In the genomic region with DNA sequence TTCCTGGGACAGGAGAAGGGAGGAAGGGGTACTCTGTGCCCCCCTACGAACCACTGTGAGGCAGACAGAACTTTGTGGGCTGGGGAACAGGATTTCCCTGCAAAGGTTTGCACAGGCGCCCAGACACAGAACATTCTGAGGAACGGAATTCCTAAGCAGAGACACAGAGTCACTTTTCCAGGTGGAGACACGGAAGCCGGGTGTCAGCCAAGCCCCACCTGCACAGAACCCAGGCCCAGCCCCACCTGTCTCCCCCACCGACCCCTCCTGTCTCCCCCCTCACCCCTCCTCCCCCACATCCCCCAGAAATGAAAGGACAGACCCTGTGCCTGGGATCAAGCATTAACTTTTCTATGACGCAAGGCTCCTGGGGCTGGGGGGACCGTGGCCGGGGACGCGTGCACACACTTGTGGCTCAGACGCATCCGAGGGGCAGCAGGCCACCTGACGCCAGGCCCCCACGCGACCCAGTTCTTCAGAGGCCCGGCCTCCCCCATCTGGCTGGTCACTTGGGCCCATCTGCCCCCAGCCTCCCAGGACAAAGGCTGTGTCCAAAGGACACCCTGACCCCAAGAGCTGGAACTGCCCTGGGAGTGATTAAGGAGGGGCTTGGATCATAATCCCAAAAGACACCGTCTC, we compare ENCODE assay signal across 15 cellular contexts. TPM values are rescaled to one million over a fixed set of nuclear protein-coding genes. Genes with fewer than 3 reads are reported as not detected.
A peak's percentile ranks its signal among the peaks of the same experiment; 100 is the strongest.
DNase-seq lines count a peak whose midpoint lies in the region; ATAC-seq and TF ChIP-seq lines count a peak whose summit lies in the region.
"Had no signal": no experiment of that assay in that cellular context is flagged by ENCODE, and none has a peak within 500 bp of the region (broad histone marks: within the 10 kb centered on the region; RNA-seq: fewer than 3 reads in every experiment).

No MANE protein-coding gene starts in this region.

- H3K4me3 Mint-ChIP-seq in CD14-positive monocyte (peak overlapping the region; percentile 77 to 83), T-helper 17 cell (no peak overlapping the region)
- no peak overlapping the region for H3K4me3 Mint-ChIP-seq in stimulated activated effector memory CD8-positive, alpha-beta T cell treated with anti-CD3 and anti-CD28 coated beads, Interleukin-12 subunit alpha, Interleukin-12 subunit beta, amount 100 ng/mL, for 72 hours
- H3K4me3 Mint-ChIP-seq: CD4-positive, alpha-beta T cell had no signal

- peaks cover 3 to 13% (median 11%) of the 10 kb centered on the region in 7 donors for H3K9me3 Mint-ChIP-seq in CD14-positive monocyte
- no peaks in the 10 kb centered on the region for H3K9me3 Mint-ChIP-seq in stimulated activated effector memory CD8-positive, alpha-beta T cell treated with anti-CD3 and anti-CD28 coated beads, Interleukin-12 subunit alpha, Interleukin-12 subunit beta, amount 100 ng/mL, for 72 hours
- H3K9me3 Mint-ChIP-seq: CD4-positive, alpha-beta T cell had no signal

- no peaks in the 10 kb centered on the region for H3K9me3 ChIP-seq in T-helper 17 cell (ENCODE audit: control insufficient read depth, low read length, poor library complexity, severe bottlenecking)
- no peaks in the 10 kb centered on the region for H3K9me3 ChIP-seq in osteoblast (ENCODE audit: low read depth, low read length)

- no peak overlapping the region for H3K4me3 ChIP-seq in osteoblast (ENCODE audit: insufficient read depth, low read length)

- H3K27ac Mint-ChIP-seq in CD14-positive monocyte = peak overlapping the region; percentile 97 to 100 (median 98)
- peak overlapping the region; percentile 62 for H3K27ac Mint-ChIP-seq in T-helper 17 cell
- peak overlapping the region; percentile 20 for H3K27ac Mint-ChIP-seq in stimulated activated effector memory CD8-positive, alpha-beta T cell treated with anti-CD3 and anti-CD28 coated beads, Interleukin-12 subunit alpha, Interleukin-12 subunit beta, amount 100 ng/mL, for 72 hours
- H3K27ac Mint-ChIP-seq: CD4-positive, alpha-beta T cell had no signal

- H3K27ac ChIP-seq in layer of hippocampus (ENCODE audit: low read depth, low read length) (peak overlapping the region; percentile 30), osteoblast (ENCODE audit: low read depth, low read length) (no peak overlapping the region)

- no peaks in the 10 kb centered on the region for H3K4me1 ChIP-seq in osteoblast (ENCODE audit: insufficient read depth, low read length)

- ATAC-seq in T-helper 17 cell = no peak
- no peak for ATAC-seq in stimulated activated effector memory CD8-positive, alpha-beta T cell treated with anti-CD3 and anti-CD28 coated beads, Interleukin-12 subunit alpha, Interleukin-12 subunit beta, amount 100 ng/mL, for 72 hours
- ATAC-seq in GM18505 (IDR thresholded peaks at IDR 0.05; ENCODE audit: unreplicated experiment) = no peak
- no peak for ATAC-seq in GM21529 (IDR thresholded peaks at IDR 0.05; ENCODE audit: unreplicated experiment)

- TF ChIP-seq POLR2A in GM18505 (IDR thresholded peaks at IDR 0.05; ENCODE audit: borderline replicate concordance, extremely low read depth, insufficient read depth, insufficient read length) = no peak

- no peak overlapping the region for H3K4me2 ChIP-seq in osteoblast (ENCODE audit: insufficient read depth, low read length)

- intact Hi-C loops in CD14-positive monocyte (cut with micrococcal nuclease) = no loop called here

- no peaks in the 10 kb centered on the region for H3K79me2 ChIP-seq in osteoblast (ENCODE audit: insufficient read depth, low read length)

- no peaks in the 10 kb centered on the region for H3K36me3 ChIP-seq in osteoblast (ENCODE audit: insufficient read depth, low read length)

- H3K4me1 Mint-ChIP-seq in CD14-positive monocyte = peaks cover 65% of the 10 kb centered on the region
- H3K4me1 Mint-ChIP-seq in T-helper 17 cell = peaks cover 3% of the 10 kb centered on the region
- H3K4me1 Mint-ChIP-seq in stimulated activated effector memory CD8-positive, alpha-beta T cell treated with anti-CD3 and anti-CD28 coated beads, Interleukin-12 subunit alpha, Interleukin-12 subunit beta, amount 100 ng/mL, for 72 hours = no peaks in the 10 kb centered on the region

- H3K27me3 Mint-ChIP-seq in CD14-positive monocyte (ENCODE audit: low read depth in 3 of 3) = peaks cover 0 to 2% (median 1%) of the 10 kb centered on the region in 3 donors
- H3K27me3 Mint-ChIP-seq in T-helper 17 cell = peaks cover 12% of the 10 kb centered on the region

- H4K20me1 ChIP-seq in osteoblast (ENCODE audit: insufficient read depth, low read length) = no peaks in the 10 kb centered on the region

- H2AFZ ChIP-seq in osteoblast (ENCODE audit: low read length) = no peak overlapping the region

- DNase-seq in CD14-positive monocyte (ENCODE audit: low spot score) = peak; percentile 50
- DNase-seq in T-helper 17 cell = no peak
- no peak for DNase-seq in stimulated activated effector memory CD8-positive, alpha-beta T cell treated with anti-CD3 and anti-CD28 coated beads, Interleukin-12 subunit alpha, Interleukin-12 subunit beta, amount 100 ng/mL, for 72 hours (ENCODE audit: low spot score in 2 of 2)
- no peak for DNase-seq in osteoblast (ENCODE audit: insufficient read length, low spot score, missing footprints)
- DNase-seq: ACHN; CD4-positive, alpha-beta T cell; EL; KBM-7; MV-4-11; NCI-H1417; NCI-H187 treated with DMSO at 0.1 percent for 48 hours; RPMI8226 had no signal

- H3K27me3 ChIP-seq in layer of hippocampus (ENCODE audit: control insufficient read depth, insufficient read depth, low read length) = no peaks in the 10 kb centered on the region
- no peaks in the 10 kb centered on the region for H3K27me3 ChIP-seq in osteoblast (ENCODE audit: insufficient read depth, low read length)

- H3K36me3 Mint-ChIP-seq in CD14-positive monocyte = peaks cover 19 to 27% of the 10 kb centered on the region in 2 donors
- H3K36me3 Mint-ChIP-seq in T-helper 17 cell (ENCODE audit: low read depth) = no peaks in the 10 kb centered on the region
- H3K36me3 Mint-ChIP-seq in stimulated activated effector memory CD8-positive, alpha-beta T cell treated with anti-CD3 and anti-CD28 coated beads, Interleukin-12 subunit alpha, Interleukin-12 subunit beta, amount 100 ng/mL, for 72 hours = no peaks in the 10 kb centered on the region

- no peak for TF ChIP-seq CTCF in CD14-positive monocyte (IDR thresholded peaks at IDR 0.05)
- TF ChIP-seq CTCF in osteoblast (IDR thresholded peaks at IDR 0.05; ENCODE audit: extremely low read depth, low read depth, low read length) = no peak

RNA-seq across cellular contexts. Expression of a gene that starts 14.1 kb away (rescaled TPM):
- not detected for polyA plus RNA-seq in CD14-positive monocyte
- total RNA-seq in T-helper 17 cell = not detected
- not detected in 2 replicates for total RNA-seq in osteoblast
- total RNA-seq: CD4-positive, alpha-beta T cell had no signal

RNA-seq across cellular contexts. Expression of a gene that starts 14.9 kb away (rescaled TPM):
- polyA plus RNA-seq in CD14-positive monocyte = 1 to 10 TPM in 1 of 2 donors, under 1 TPM in 1; 0.93 to 2.0 TPM
- 1 to 10 TPM; 1.9 to 2.2 TPM for total RNA-seq in T-helper 17 cell
- total RNA-seq in osteoblast = under 0.01 TPM in 1 of 2 replicates, not detected in the other

Comparison
In these comparisons a context has a peak if more than half of its experiments do, and no peak if none do; other contexts are left out.
1. H3K27ac Mint-ChIP-seq: peak in every context shown above with its lines; median percentile 98 in CD14-positive monocyte; 62 in T-helper 17 cell; 20 in stimulated activated effector memory CD8-positive, alpha-beta T cell treated with anti-CD3 and anti-CD28 coated beads, Interleukin-12 subunit alpha, Interleukin-12 subunit beta, amount 100 ng/mL, for 72 hours.
2. H3K4me3 Mint-ChIP-seq: peak in CD14-positive monocyte (2 of 2); none in T-helper 17 cell (single experiment) and stimulated activated effector memory CD8-positive, alpha-beta T cell treated with anti-CD3 and anti-CD28 coated beads, Interleukin-12 subunit alpha, Interleukin-12 subunit beta, amount 100 ng/mL, for 72 hours (single experiment).